ENCODE assay signal across 9 cellular contexts in the genomic region with DNA sequence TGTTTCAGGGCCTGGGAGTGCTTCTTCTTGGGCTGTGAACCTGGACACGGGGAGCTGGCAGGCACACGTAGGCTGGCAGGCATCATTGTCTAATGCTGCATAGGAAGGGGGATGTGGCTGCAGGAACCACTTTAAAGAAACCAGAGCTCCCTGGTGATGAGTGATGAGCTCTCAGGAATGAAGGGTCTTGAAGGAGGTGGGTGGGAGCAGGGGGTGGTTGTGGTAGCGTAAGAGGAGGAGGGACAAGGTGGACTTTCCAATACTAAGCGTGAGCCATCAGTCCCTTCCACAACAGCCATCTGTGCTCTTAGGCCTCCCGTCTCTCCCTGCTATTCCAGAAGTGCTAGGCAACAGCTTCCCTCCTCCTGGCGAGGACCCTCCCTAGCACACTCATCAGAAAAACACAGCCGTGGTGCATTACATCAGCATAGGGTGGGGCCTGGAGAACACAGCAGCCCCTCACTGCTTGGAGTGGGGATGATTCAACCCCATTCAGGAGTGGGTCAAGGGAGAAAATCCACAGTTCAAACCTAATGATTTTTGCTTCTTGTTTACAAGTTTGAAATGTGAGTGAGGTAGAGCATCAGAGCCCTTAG.
DNase-seq lines count a peak whose midpoint lies in the region; ATAC-seq, FAIRE-seq and TF ChIP-seq lines count a peak whose summit lies in the region.
"Had no signal": no experiment of that assay in that cellular context is flagged by ENCODE, and none has a peak within 500 bp of the region (broad histone marks: within the 10 kb centered on the region; RNA-seq: fewer than 3 reads in every experiment).

No MANE protein-coding gene starts in this region.

- no peaks in the 10 kb centered on the region for H3K36me3 Mint-ChIP-seq in endothelial cell (ENCODE audit: low read depth, unreplicated experiment)
- H3K36me3 Mint-ChIP-seq in activated CD8-positive, alpha-beta T cell treated with anti-CD3 and anti-CD28 coated beads for 36 hours (ENCODE audit: low read depth) = no peaks in the 10 kb centered on the region

- no peak overlapping the region for H4K5ac ChIP-seq in H1 (ENCODE audit: insufficient read length, low read depth, low read length)

- H3K36me3 ChIP-seq in H1 (ENCODE audit: control insufficient read depth in 2 of 4, insufficient read depth in 4 of 4, low read length in 3 of 4) (no peaks in the 10 kb centered on the region), lower lobe of right lung (no peaks in the 10 kb centered on the region), thymus (ENCODE audit: control insufficient read depth, insufficient read depth) (no peaks in the 10 kb centered on the region)

- H3K4me3 ChIP-seq in H1 (ENCODE audit: extremely low read depth in 1 of 4, insufficient read depth in 2 of 4, low read depth in 3 of 4, low read length in 4 of 4) = no peak overlapping the region
- no peak overlapping the region for H3K4me3 ChIP-seq in lower lobe of right lung
- H3K4me3 ChIP-seq in thymus (ENCODE audit: low read length) = no peak overlapping the region

- no peak overlapping the region for H3K4me2 ChIP-seq in H1 (ENCODE audit: insufficient read depth in 1 of 2, low read depth in 2 of 2, low read length in 2 of 2)

- no peaks in the 10 kb centered on the region; the same call in 1 of the 2 replicates for H3K23me2 ChIP-seq in H1 (ENCODE audit: low read depth, low read length)

- H2AK5ac ChIP-seq in H1 (ENCODE audit: low read depth, low read length) = no peak overlapping the region

- no peaks in the 10 kb centered on the region for H3K27me3 Mint-ChIP-seq in endothelial cell (ENCODE audit: unreplicated experiment)
- no peaks in the 10 kb centered on the region for H3K27me3 Mint-ChIP-seq in activated CD8-positive, alpha-beta T cell treated with anti-CD3 and anti-CD28 coated beads for 36 hours
- H3K27me3 Mint-ChIP-seq: activated CD4-positive, alpha-beta memory T cell treated with anti-CD3 and anti-CD28 coated beads, Interleukin-2, amount 10 ng/mL, durations not matched to agents 7 days and 5 days had no signal

- TF ChIP-seq RAD21 in H1 (IDR thresholded peaks at IDR 0.05 in 1 of 2, conservative IDR thresholded peaks at IDR 0.05 in 1 of 2; ENCODE audit: low read depth in 2 of 2, low read length in 2 of 2) = no peak

- no peak for TF ChIP-seq CTCF in H1 (IDR thresholded peaks at IDR 0.05; ENCODE audit: control extremely low read depth in 1 of 3, insufficient read depth in 1 of 3, low read depth in 1 of 3, low read length in 3 of 3)
- no peak for TF ChIP-seq CTCF in lower lobe of right lung (IDR thresholded peaks at IDR 0.05)
- TF ChIP-seq CTCF in endothelial cell (IDR thresholded peaks at IDR 0.05; ENCODE audit: unreplicated experiment) = no peak
- no peak for TF ChIP-seq CTCF in activated CD8-positive, alpha-beta T cell treated with anti-CD3 and anti-CD28 coated beads for 36 hours (IDR thresholded peaks at IDR 0.05)

- WGBS in H1 (ENCODE audit: extremely low coverage in 1 of 2, insufficient coverage in 1 of 2, insufficient read length in 1 of 2, insufficient replicate concordance in 2 of 2, low coverage in 1 of 2, low lambda C conversion rate in 2 of 2, missing lambda C conversion rate in 1 of 2), 2 experiments = 88% methylated on average over 7 of the region's 7 CpGs; no CpG with 5 or more reads in 1 of the 2 experiments
- 79% methylated on average over 7 of the region's 7 CpGs for WGBS in thymus

- H3K4me1 Mint-ChIP-seq in endothelial cell (ENCODE audit: unreplicated experiment) = no peaks in the 10 kb centered on the region
- H3K4me1 Mint-ChIP-seq in activated CD8-positive, alpha-beta T cell treated with anti-CD3 and anti-CD28 coated beads for 36 hours (ENCODE audit: low read depth) = no peaks in the 10 kb centered on the region

- H3K9ac ChIP-seq in H1 (replicated peaks in 1 of 4; ENCODE audit: extremely low read depth in 1 of 4, low read depth in 3 of 4, low read length in 3 of 4) = no peak overlapping the region

- no peaks in the 10 kb centered on the region for H3K27me3 ChIP-seq in H1 (replicated peaks in 1 of 4; ENCODE audit: control insufficient read depth in 3 of 4, extremely low read depth in 1 of 4, insufficient read depth in 3 of 4, low read length in 3 of 4)
- H3K27me3 ChIP-seq in lower lobe of right lung (ENCODE audit: low read depth) = no peaks in the 10 kb centered on the region
- no peaks in the 10 kb centered on the region for H3K27me3 ChIP-seq in thymus (ENCODE audit: control insufficient read depth, insufficient read depth)

- no peak overlapping the region for H4K8ac ChIP-seq in H1 (ENCODE audit: extremely low read depth, insufficient read depth, low read length)

- H3K79me2 ChIP-seq in H1 (ENCODE audit: control insufficient read depth in 1 of 2, insufficient read depth in 2 of 2, low read length in 2 of 2) = no peaks in the 10 kb centered on the region

- no peak overlapping the region for H3K4ac ChIP-seq in H1 (replicated peaks; ENCODE audit: insufficient read length, low read depth, low read length)

- H2BK120ac ChIP-seq in H1 (replicated peaks; ENCODE audit: low read depth, low read length) = no peak overlapping the region

- H3K27ac Mint-ChIP-seq in endothelial cell (ENCODE audit: unreplicated experiment) = no peak overlapping the region
- H3K27ac Mint-ChIP-seq in activated CD8-positive, alpha-beta T cell treated with anti-CD3 and anti-CD28 coated beads for 36 hours = no peak overlapping the region
- H3K27ac Mint-ChIP-seq: activated CD4-positive, alpha-beta memory T cell treated with anti-CD3 and anti-CD28 coated beads, Interleukin-2, amount 10 ng/mL, durations not matched to agents 7 days and 5 days had no signal

- H3K79me1 ChIP-seq in H1 (ENCODE audit: low read depth, low read length) = no peaks in the 10 kb centered on the region

- no peak overlapping the region; the same call in 1 of the 2 replicates for H2BK12ac ChIP-seq in H1 (ENCODE audit: low read depth, low read length)

- intact Hi-C loops in lower lobe of right lung (cut with DNase I) = no loop called here
- intact Hi-C loops in activated CD8-positive, alpha-beta T cell treated with anti-CD3 and anti-CD28 coated beads for 36 hours (cut with micrococcal nuclease) = no loop called here

- ATAC-seq in lower lobe of right lung (peak; percentile 59 to 69), GM19463 (IDR thresholded peaks at IDR 0.05; ENCODE audit: unreplicated experiment) (no peak)
- ATAC-seq in activated CD8-positive, alpha-beta T cell treated with anti-CD3 and anti-CD28 coated beads for 36 hours = no peak

- H2BK5ac ChIP-seq in H1 (ENCODE audit: low read depth, low read length) = no peak overlapping the region

- H3K18ac ChIP-seq in H1 (ENCODE audit: extremely low read depth, low read length) = no peak overlapping the region

- H3K14ac ChIP-seq in H1 (ENCODE audit: insufficient read length) = no peak overlapping the region

- H3K9me3 ChIP-seq in H1 (ENCODE audit: insufficient read depth in 2 of 2, low read depth in 1 of 2, low read length in 1 of 2) (no peaks in the 10 kb centered on the region), lower lobe of right lung (peaks cover 7% of the 10 kb centered on the region), thymus (ENCODE audit: control insufficient read depth) (no peaks in the 10 kb centered on the region)

- no peak for TF ChIP-seq EP300 in H1 (IDR thresholded peaks at IDR 0.05; ENCODE audit: borderline replicate concordance in 1 of 2, low read depth in 2 of 2, low read length in 2 of 2)

- FAIRE-seq in H1 (lab: Jason Lieb, UNC) = no peak

- H4K20me1 ChIP-seq in H1 (replicated peaks in 1 of 2; ENCODE audit: control insufficient read depth in 1 of 2, insufficient read depth in 2 of 2, low read length in 2 of 2) = no peaks in the 10 kb centered on the region

- no peak overlapping the region for H2BK15ac ChIP-seq in H1 (ENCODE audit: low read length)

- H2AFZ ChIP-seq in H1 (ENCODE audit: low read length) = peak overlapping the region; percentile 16; the same call in 1 of the 2 replicates

- POLR2A ChIA-PET in H1 (lab: Charles Lee; ENCODE audit: partially characterized antibody) = no interaction called here
- POLR2A ChIA-PET in activated CD8-positive, alpha-beta T cell treated with anti-CD3 and anti-CD28 coated beads for 36 hours (lab: Charles Lee) = interaction anchor here (0.6 kb wide), 1 partner anchor 1039 kb away, joined by 3 read pairs; no protein-coding TSS in a partner anchor

- no peak overlapping the region for H3K56ac ChIP-seq in H1 (replicated peaks; ENCODE audit: insufficient read length, low read depth, low read length)

- no peak overlapping the region for H2BK20ac ChIP-seq in H1 (ENCODE audit: low read length)

- TF ChIP-seq POLR2A in H1 (IDR thresholded peaks at IDR 0.05; ENCODE audit: control extremely low read depth in 1 of 2, low read depth in 2 of 2, low read length in 2 of 2) = no peak

- no peak overlapping the region for H3K27ac ChIP-seq in H1 (ENCODE audit: low read depth, low read length)
- H3K27ac ChIP-seq in lower lobe of right lung = peak overlapping the region; percentile 44
- peak overlapping the region; percentile 78 for H3K27ac ChIP-seq in thymus (ENCODE audit: low read depth)

- peak; percentile 42 for DNase-seq in HT1080 (ENCODE audit: low read depth)
- DNase-seq in H1 (ENCODE audit: low read depth in 1 of 2, low spot score in 2 of 2) = no peak
- DNase-seq in lower lobe of right lung = no peak
- no peak for DNase-seq in NK-92 (lab: John Stamatoyannopoulos, UW; ENCODE audit: unreplicated experiment)
- DNase-seq in endothelial cell (ENCODE audit: low spot score) = no peak
- DNase-seq in activated CD8-positive, alpha-beta T cell treated with anti-CD3 and anti-CD28 coated beads for 36 hours = no peak
- DNase-seq: activated CD4-positive, alpha-beta memory T cell treated with anti-CD3 and anti-CD28 coated beads, Interleukin-2, amount 10 ng/mL, durations not matched to agents 7 days and 5 days had no signal

- no peaks in the 10 kb centered on the region for H3K9me3 Mint-ChIP-seq in endothelial cell (ENCODE audit: unreplicated experiment)
- peaks cover 7% of the 10 kb centered on the region for H3K9me3 Mint-ChIP-seq in activated CD8-positive, alpha-beta T cell treated with anti-CD3 and anti-CD28 coated beads for 36 hours

- H3K23ac ChIP-seq in H1 (ENCODE audit: insufficient read length) = no peak overlapping the region

- CTCF ChIA-PET in H1 (lab: Charles Lee; ENCODE audit: partially characterized antibody) = interaction anchor here (0.7 kb wide), 1 partner anchor 826 kb away, joined by 3 read pairs; no protein-coding TSS in a partner anchor
- CTCF ChIA-PET in activated CD8-positive, alpha-beta T cell treated with anti-CD3 and anti-CD28 coated beads for 36 hours (lab: Charles Lee) = no interaction called here

- no peak overlapping the region for H4K91ac ChIP-seq in H1 (replicated peaks; ENCODE audit: insufficient read length, low read length)

- H3K4me1 ChIP-seq in H1 (replicated peaks in 1 of 4; ENCODE audit: control insufficient read depth in 3 of 4, insufficient read depth in 4 of 4, low read length in 3 of 4) = no peaks in the 10 kb centered on the region
- H3K4me1 ChIP-seq in lower lobe of right lung = no peaks in the 10 kb centered on the region
- H3K4me1 ChIP-seq in thymus (ENCODE audit: control insufficient read depth, insufficient read depth, low read length) = no peaks in the 10 kb centered on the region

- H3K4me3 Mint-ChIP-seq in endothelial cell (ENCODE audit: unreplicated experiment) = no peak overlapping the region
- H3K4me3 Mint-ChIP-seq in activated CD8-positive, alpha-beta T cell treated with anti-CD3 and anti-CD28 coated beads for 36 hours = no peak overlapping the region
- H3K4me3 Mint-ChIP-seq: activated CD4-positive, alpha-beta memory T cell treated with anti-CD3 and anti-CD28 coated beads, Interleukin-2, amount 10 ng/mL, durations not matched to agents 7 days and 5 days had no signal

Comparison
In these comparisons a context has a peak if more than half of its experiments do, and no peak if none do; other contexts are left out.
1. ATAC-seq: peak in lower lobe of right lung (2 of 2); none in GM19463 (single experiment) and activated CD8-positive, alpha-beta T cell treated with anti-CD3 and anti-CD28 coated beads for 36 hours (single experiment).